9 cellular contexts compared by ENCODE assay signal in genomic region chr16:87778476-87778829, GRCh38. TPM values are rescaled to one million over a fixed set of nuclear protein-coding genes. Genes with fewer than 3 reads are reported as not detected.
DNase-seq lines count a peak whose midpoint lies in the region; ATAC-seq, FAIRE-seq and TF ChIP-seq lines count a peak whose summit lies in the region.
"Had no signal": no experiment of that assay in that cellular context is flagged by ENCODE, and none has a peak within 500 bp of the region (broad histone marks: within the 10 kb centered on the region; RNA-seq: fewer than 3 reads in every experiment).

No MANE protein-coding gene starts in this region.

- no peak overlapping the region for H2AFZ ChIP-seq in H1 (ENCODE audit: low read length)

- ATAC-seq in Panc1, result peak; percentile 24; the same call in 1 of the 2 replicates
- ATAC-seq in GM18867 (IDR thresholded peaks at IDR 0.05; ENCODE audit: unreplicated experiment), result no peak

- no peak for TF ChIP-seq EP300 in H1 (IDR thresholded peaks at IDR 0.05; ENCODE audit: borderline replicate concordance in 1 of 2, low read depth in 2 of 2, low read length in 2 of 2)

- H4K20me1 ChIP-seq in H1 (replicated peaks in 1 of 2; ENCODE audit: control insufficient read depth in 1 of 2, insufficient read depth in 2 of 2, low read length in 2 of 2), result no peaks in the 10 kb centered on the region

- H4K8ac ChIP-seq in H1 (ENCODE audit: extremely low read depth, insufficient read depth, low read length), result peak overlapping the region; percentile 99

- H2BK15ac ChIP-seq in H1 (ENCODE audit: low read length), result 0 out of 2 replicates have a peak overlapping the region, but pooled peaks have one; percentile 31

- intact Hi-C loops in Panc1 (cut with micrococcal nuclease; ENCODE audit: unreplicated experiment), result loop anchor here (1.0 to 5.0 kb wide), 2 partner anchors 59 to 93 kb away; no protein-coding TSS in a partner anchor

- H3K14ac ChIP-seq in H1 (ENCODE audit: insufficient read length), result no peak overlapping the region

- H2BK12ac ChIP-seq in H1 (ENCODE audit: low read depth, low read length), result peak overlapping the region; percentile 100

- in situ Hi-C loops in Panc1 (cut with HindIII; ENCODE audit: low pct_unique_long_range_greater_than_20kb, low sequenced_read_pairs), result no loop called here

- H3K36me3 ChIP-seq in Panc1 (ENCODE audit: control insufficient read depth, insufficient read depth, low read length), result no peaks in the 10 kb centered on the region
- H3K36me3 ChIP-seq in H1 (ENCODE audit: control insufficient read depth in 2 of 4, insufficient read depth in 4 of 4, low read length in 3 of 4), result no peaks in the 10 kb centered on the region
- no peaks in the 10 kb centered on the region for H3K36me3 ChIP-seq in skeletal muscle satellite cell (ENCODE audit: insufficient read depth, low read length)
- H3K36me3 ChIP-seq: adrenal gland had no signal

- POLR2A ChIA-PET in Panc1 (lab: Charles Lee) (interaction anchor here (0.6 kb wide), 1 partner anchor 91 kb away, joined by 4 read pairs; the partner anchor contains the start of gene SLC7A5), H1 (lab: Charles Lee; ENCODE audit: partially characterized antibody) (interaction anchor here (0.7 to 9.3 kb wide), 29 partner anchors 9 to 176 kb away, joined by 3 to 140 read pairs (median 5); partner anchors contain the start of genes BANP, KLHDC4 and SLC7A5)

- H3K4me2 ChIP-seq in H1 (ENCODE audit: insufficient read depth in 1 of 2, low read depth in 2 of 2, low read length in 2 of 2), result 0 out of 4 replicates have a peak overlapping the region, but pooled peaks of 1 of the 2 experiments have one; percentile 5
- H3K4me2 ChIP-seq in skeletal muscle satellite cell (ENCODE audit: low read length), result no peak overlapping the region

- CTCF ChIA-PET in Panc1 (lab: Charles Lee) (interaction anchor here (0.5 to 2.2 kb wide), 18 partner anchors 9 to 136 kb away, joined by 3 to 49 read pairs (median 4); no protein-coding TSS in a partner anchor), H1 (lab: Charles Lee; ENCODE audit: partially characterized antibody) (interaction anchor here (0.6 to 5.6 kb wide), 53 partner anchors 9 to 1002 kb away, joined by 3 to 120 read pairs (median 6); partner anchors contain the start of genes BANP and SLC7A5)

- peak; percentile 31 for DNase-seq in activated CD4-positive, alpha-beta T cell treated with anti-CD3 and anti-CD28 coated beads for 48 hours
- DNase-seq in activated CD4-positive, alpha-beta T cell treated with anti-CD3 and anti-CD28 coated beads for 4 hours, result no peak
- DNase-seq in Panc1 (ENCODE audit: low read depth, low spot score), result no peak
- DNase-seq in H1 (ENCODE audit: low read depth in 1 of 2, low spot score in 2 of 2), result no peak
- DNase-seq in RCC 7860 (ENCODE audit: low spot score), result no peak
- DNase-seq in GF-D8 (lab: John Stamatoyannopoulos, UW), result no peak

- H3K23ac ChIP-seq in H1 (ENCODE audit: insufficient read length), result no peak overlapping the region

- no peak; a peak in 1 of 3 replicates for TF ChIP-seq POLR2A in H1 (IDR thresholded peaks at IDR 0.05; ENCODE audit: control extremely low read depth in 1 of 2, low read depth in 2 of 2, low read length in 2 of 2)

- FAIRE-seq in H1 (lab: Jason Lieb, UNC) (no peak), RCC 7860 (lab: Jason Lieb, UNC) (no peak)

- peak overlapping the region; percentile 89 for H4K5ac ChIP-seq in H1 (ENCODE audit: insufficient read length, low read depth, low read length)

- peak overlapping the region; percentile 96; the same call in 1 of the 2 replicates for H2AK5ac ChIP-seq in H1 (ENCODE audit: low read depth, low read length)

- peak overlapping the region; percentile 99 for H4K91ac ChIP-seq in H1 (replicated peaks; ENCODE audit: insufficient read length, low read length)

- H3K27ac ChIP-seq in Panc1 (ENCODE audit: low read length) (peak overlapping the region; percentile 91), H1 (ENCODE audit: low read depth, low read length) (peak overlapping the region; percentile 89)
- H3K27ac ChIP-seq: adrenal gland had no signal

- H3K79me2 ChIP-seq in H1 (ENCODE audit: control insufficient read depth in 1 of 2, insufficient read depth in 2 of 2, low read length in 2 of 2), result no peaks in the 10 kb centered on the region

- peak overlapping the region; percentile 100 for H3K18ac ChIP-seq in H1 (ENCODE audit: extremely low read depth, low read length)

- H2BK120ac ChIP-seq in H1 (replicated peaks; ENCODE audit: low read depth, low read length), result peak overlapping the region; percentile 97

- 61% methylated on average over 11 of the region's 13 CpGs; no CpG with 5 or more reads in 1 of the 2 experiments for WGBS in H1 (ENCODE audit: extremely low coverage in 1 of 2, insufficient coverage in 1 of 2, insufficient read length in 1 of 2, insufficient replicate concordance in 2 of 2, low coverage in 1 of 2, low lambda C conversion rate in 2 of 2, missing lambda C conversion rate in 1 of 2), 2 experiments

- no TSS peak for BruUV-seq in Panc1 (replicated peaks; lab: Mats Ljungman, UMichigan)

- H3K4ac ChIP-seq in H1 (replicated peaks; ENCODE audit: insufficient read length, low read depth, low read length), result peak overlapping the region; percentile 96

- H2BK5ac ChIP-seq in H1 (ENCODE audit: low read depth, low read length), result peak overlapping the region; percentile 99

- peak overlapping the region; percentile 34 for H3K56ac ChIP-seq in H1 (replicated peaks; ENCODE audit: insufficient read length, low read depth, low read length)

- H3K9me3 ChIP-seq in Panc1 (ENCODE audit: control insufficient read depth, insufficient read depth, low read depth, low read length) (no peaks in the 10 kb centered on the region), H1 (ENCODE audit: insufficient read depth in 2 of 2, low read depth in 1 of 2, low read length in 1 of 2) (no peaks in the 10 kb centered on the region), skeletal muscle satellite cell (replicated peaks; ENCODE audit: low read length) (no peaks in the 10 kb centered on the region)
- H3K9me3 ChIP-seq: adrenal gland had no signal

- no peak for TF ChIP-seq CTCF in Panc1 (IDR thresholded peaks at IDR 0.05)
- no peak for TF ChIP-seq CTCF in H1 (IDR thresholded peaks at IDR 0.05; ENCODE audit: control extremely low read depth in 1 of 3, insufficient read depth in 1 of 3, low read depth in 1 of 3, low read length in 3 of 3)

- peak overlapping the region; percentile 90; the same call in 1 of the 2 replicates for H2BK20ac ChIP-seq in H1 (ENCODE audit: low read length)

- H3K27me3 ChIP-seq in Panc1 (ENCODE audit: control insufficient read depth, insufficient read depth, low read length) (no peaks in the 10 kb centered on the region), H1 (replicated peaks in 1 of 4; ENCODE audit: control insufficient read depth in 3 of 4, extremely low read depth in 1 of 4, insufficient read depth in 3 of 4, low read length in 3 of 4) (no peaks in the 10 kb centered on the region), skeletal muscle satellite cell (ENCODE audit: control insufficient read depth, insufficient read depth, low read length) (no peaks in the 10 kb centered on the region)
- H3K27me3 ChIP-seq: adrenal gland had no signal

- TF ChIP-seq RAD21 in H1 (IDR thresholded peaks at IDR 0.05 in 1 of 2, conservative IDR thresholded peaks at IDR 0.05 in 1 of 2; ENCODE audit: low read depth in 2 of 2, low read length in 2 of 2), result no peak

- H3K4me1 ChIP-seq in Panc1 (ENCODE audit: control insufficient read depth, insufficient read depth, low read length) (peaks cover 9% of the 10 kb centered on the region), H1 (replicated peaks in 1 of 4; ENCODE audit: control insufficient read depth in 3 of 4, insufficient read depth in 4 of 4, low read length in 3 of 4) (peaks cover 0 to 8% (median 6%) of the 10 kb centered on the region in 4 experiments; a peak in 5 of 7 replicates), skeletal muscle satellite cell (ENCODE audit: control insufficient read depth, insufficient read depth, low read length) (peaks cover 32% of the 10 kb centered on the region)

- H3K4me3 ChIP-seq in Panc1 (ENCODE audit: low read depth in 2 of 2, low read length in 2 of 2), result no peak overlapping the region
- no peak overlapping the region for H3K4me3 ChIP-seq in H1 (ENCODE audit: extremely low read depth in 1 of 4, insufficient read depth in 2 of 4, low read depth in 3 of 4, low read length in 4 of 4)
- H3K4me3 ChIP-seq in skeletal muscle satellite cell (ENCODE audit: low read length), result no peak overlapping the region
- H3K4me3 ChIP-seq: adrenal gland had no signal

- H3K79me1 ChIP-seq in H1 (ENCODE audit: low read depth, low read length), result no peaks in the 10 kb centered on the region

- no peaks in the 10 kb centered on the region for H3K23me2 ChIP-seq in H1 (ENCODE audit: low read depth, low read length)

- H3K9ac ChIP-seq in H1 (replicated peaks in 1 of 4; ENCODE audit: extremely low read depth in 1 of 4, low read depth in 3 of 4, low read length in 3 of 4), result peak overlapping the region in 3 of 4 experiments; percentile 1 to 74 (median 72); a peak in 5 of 7 replicates
- peak overlapping the region; percentile 47 for H3K9ac ChIP-seq in skeletal muscle satellite cell (ENCODE audit: low read depth, low read length)

TF ChIP-seq in H1, 55 proteins besides CTCF, POLR2A, EP300 and RAD21 (continues in another document):
- TF ChIP-seq CREB1 (IDR thresholded peaks at IDR 0.05) (no peak), KDM1A (IDR thresholded peaks at IDR 0.05; ENCODE audit: borderline replicate concordance, low read length) (no peak), TEAD4 (IDR thresholded peaks at IDR 0.05; ENCODE audit: low read depth, low read length) (no peak), SUZ12 (IDR thresholded peaks at IDR 0.05; ENCODE audit: low read length) (no peak), SAP30 (IDR thresholded peaks at IDR 0.05; ENCODE audit: insufficient read depth, insufficient replicate concordance, low read length) (no peak)

RNA-seq across cellular contexts. Expression of gene KLHDC4, which starts 12.7 kb away (rescaled TPM):
- 50.7 TPM for total RNA-seq in Panc1 (2021; ENCODE audit: unreplicated experiment)
- polyA plus RNA-seq in Panc1 (2012; ENCODE audit: insufficient read length), result 43.3 TPM
- 55.6 and 63.9 TPM in 2 replicates for total RNA-seq in H1 (2021; fragmentation: NEBNext Ultra II Directional; extraction: Animal tissue kit (Norgen Biotek cat#: 25700))
- 23.7 and 39.0 TPM in 2 replicates for polyA plus RNA-seq in H1 (2011; rRNA removed)
- 37.2 TPM for polyA plus RNA-seq in H1 (2011; cell fraction: cytosol; rRNA removed)
- polyA plus RNA-seq in H1 (2011; cell fraction: nucleus; rRNA removed), result 86.9 TPM
- polyA plus RNA-seq in H1 (2012, experiment 1 of 2), result 36.8 to 50.9 TPM (median 49.8 TPM) in 4 replicates
- 28.4 TPM for polyA plus RNA-seq in H1 (2012, experiment 2 of 2)
- polyA plus RNA-seq in H1 (2013, experiment 1 of 2), result 29.3 TPM
- 27.4 TPM for polyA plus RNA-seq in H1 (2013, experiment 2 of 2)
- 26.5 and 30.9 TPM in 2 replicates for polyA minus RNA-seq in H1 (2011; rRNA and poly(A)+ RNA removed)
- 18.6 TPM for polyA minus RNA-seq in H1 (2011; cell fraction: cytosol; rRNA and poly(A)+ RNA removed)
- polyA minus RNA-seq in H1 (2011; cell fraction: nucleus; rRNA and poly(A)+ RNA removed), result 57.3 TPM
- total RNA-seq in skeletal muscle satellite cell (2012; rRNA removed), result 19.7 and 23.3 TPM in 2 replicates
